In genomic region chr18:7855671-7856070, GRCh38 we compare ENCODE assay signal across 18 cellular contexts.
"Had no signal": no experiment of that assay in that cellular context is flagged by ENCODE, and none has a peak within 500 bp of the region (broad histone marks: within the 10 kb centered on the region; RNA-seq: fewer than 3 reads in every experiment).

No MANE protein-coding gene starts in this region.

- H3K9me3 ChIP-seq: adrenal gland, suprapubic skin, upper lobe of right lung had no signal

- DNase-seq: activated CD4-positive, alpha-beta T cell treated with anti-CD3 and anti-CD28 coated beads for 1 hour; activated gamma-delta T cell treated with Interleukin-2 at 50 U/mL for 16 hours; adrenal gland; erythroblast; foreskin melanocyte; glutamatergic neuron; kidney; mesendoderm; naive thymus-derived CD4-positive, alpha-beta T cell; stimulated activated naive CD8-positive, alpha-beta T cell treated with anti-CD3 and anti-CD28 coated beads, Interleukin-15, amount 100 ng/mL, for 72 hours; upper lobe of right lung; WERI-Rb-1 had no signal

- H3K4me3 ChIP-seq: adrenal gland, coronary artery, neural progenitor cell, skin epidermis, suprapubic skin, upper lobe of right lung had no signal

- H3K27ac ChIP-seq: adrenal gland, coronary artery, neural progenitor cell, skin epidermis, suprapubic skin, upper lobe of right lung, WERI-Rb-1 had no signal

- ATAC-seq: activated naive CD4-positive, alpha-beta T cell treated with anti-CD3 and anti-CD28 coated beads, Interleukin-2, amount 50 U/mL, for 72 hours; left lobe of liver; naive thymus-derived CD4-positive, alpha-beta T cell; stimulated activated naive CD8-positive, alpha-beta T cell treated with anti-CD3 and anti-CD28 coated beads, Interleukin-15, amount 100 ng/mL, for 72 hours had no signal

- H3K9ac ChIP-seq: neural progenitor cell had no signal

- H3K36me3 ChIP-seq: adrenal gland, neural progenitor cell, suprapubic skin, upper lobe of right lung, WERI-Rb-1 had no signal

- H3K4me2 ChIP-seq: neural progenitor cell had no signal

- H3K27me3 ChIP-seq: adrenal gland, neural progenitor cell, suprapubic skin, upper lobe of right lung had no signal

- H2AFZ ChIP-seq: neural progenitor cell had no signal

- FAIRE-seq: kidney had no signal
